8 cellular contexts compared by ENCODE assay signal in the genomic region with DNA sequence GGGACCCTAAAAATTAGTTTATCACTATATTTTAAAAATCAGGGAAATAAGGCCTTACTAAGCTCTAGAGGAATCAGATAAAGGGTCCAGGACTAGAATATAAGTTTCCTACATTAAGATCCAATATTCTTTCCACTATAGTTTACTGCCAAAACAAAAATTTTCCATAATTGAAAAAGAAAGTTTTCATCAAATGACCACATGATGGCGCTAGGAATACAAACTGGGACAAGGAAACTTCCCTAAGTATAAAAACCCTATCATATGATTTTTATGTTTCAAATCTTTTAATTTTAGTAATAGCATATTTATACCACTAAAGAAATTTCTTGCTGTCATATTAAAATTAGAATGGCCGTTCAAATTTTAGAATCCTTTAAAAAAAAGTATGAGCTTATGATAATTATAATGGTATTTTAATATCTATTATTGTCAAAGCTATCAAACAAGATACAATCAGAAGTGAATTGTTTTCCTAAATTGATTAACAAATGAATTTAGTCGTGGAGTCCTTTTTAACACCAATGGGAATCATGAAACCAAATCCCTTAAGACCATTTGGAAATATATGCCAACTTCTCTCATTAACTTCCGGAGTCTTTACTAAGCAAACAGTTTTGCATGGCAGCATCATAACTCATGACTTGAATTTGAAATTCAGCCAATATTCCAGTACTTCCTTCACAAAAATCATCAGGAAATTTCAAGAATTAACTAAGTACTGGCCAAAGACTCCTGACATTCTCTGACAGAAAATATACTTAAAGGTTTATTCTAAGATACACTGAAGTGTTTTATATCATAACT.
A peak's percentile ranks its signal among the peaks of the same experiment; 100 is the strongest.
DNase-seq lines count a peak whose midpoint lies in the region; ATAC-seq, FAIRE-seq and TF ChIP-seq lines count a peak whose summit lies in the region.

No MANE protein-coding gene starts in this region.

- TF ChIP-seq POLR2A in vagina (IDR thresholded peaks at IDR 0.05): no peak

- H3K9me3 ChIP-seq in lung (ENCODE audit: control insufficient read depth in 2 of 2, insufficient read depth in 1 of 2, low read length in 1 of 2) (no peaks in the 10 kb centered on the region), vagina (no peaks in the 10 kb centered on the region)

- peak; percentile 60 for FAIRE-seq in D721Med (lab: Jason Lieb, UNC)

- 10 to 13% methylated on average over 4 of the region's 4 CpGs for WGBS in lung, 2 donors

- ATAC-seq in lung (ENCODE audit: insufficient read depth, low FRiP score): peak; percentile 14
- ATAC-seq in activated CD4-positive, alpha-beta T cell treated with anti-CD3 and anti-CD28 coated beads for 36 hours: no peak

- TF ChIP-seq CTCF in D721Med (IDR thresholded peaks at IDR 0.05; ENCODE audit: insufficient read depth, missing control alignments): peak; percentile 68
- TF ChIP-seq CTCF in VCaP (conservative IDR thresholded peaks at IDR 0.05): peak; percentile 68
- no peak for TF ChIP-seq CTCF in lung (IDR thresholded peaks at IDR 0.05; ENCODE audit: control extremely low read depth, extremely low read depth)
- TF ChIP-seq CTCF in vagina (IDR thresholded peaks at IDR 0.05): peak in 1 of 3 experiments; percentile 14

- H3K9me3 Mint-ChIP-seq in activated naive CD4-positive, alpha-beta T cell treated with anti-CD3 and anti-CD28 coated beads for 36 hours: no peaks in the 10 kb centered on the region
- H3K9me3 Mint-ChIP-seq in activated CD4-positive, alpha-beta T cell treated with anti-CD3 and anti-CD28 coated beads for 36 hours (ENCODE audit: low read depth): no peaks in the 10 kb centered on the region

- no peaks in the 10 kb centered on the region for H3K27me3 ChIP-seq in lung (ENCODE audit: control insufficient read depth, insufficient read depth)
- no peaks in the 10 kb centered on the region for H3K27me3 ChIP-seq in vagina

- no peaks in the 10 kb centered on the region for H3K36me3 Mint-ChIP-seq in activated naive CD4-positive, alpha-beta T cell treated with anti-CD3 and anti-CD28 coated beads for 36 hours (ENCODE audit: low read depth)
- no peaks in the 10 kb centered on the region for H3K36me3 Mint-ChIP-seq in activated CD4-positive, alpha-beta T cell treated with anti-CD3 and anti-CD28 coated beads for 36 hours (ENCODE audit: low read depth)

- H3K27ac Mint-ChIP-seq in activated naive CD4-positive, alpha-beta T cell treated with anti-CD3 and anti-CD28 coated beads for 36 hours: no peak overlapping the region
- H3K27ac Mint-ChIP-seq in activated CD4-positive, alpha-beta T cell treated with anti-CD3 and anti-CD28 coated beads for 36 hours: no peak overlapping the region

- CTCF ChIA-PET in activated naive CD4-positive, alpha-beta T cell treated with anti-CD3 and anti-CD28 coated beads for 36 hours (lab: Charles Lee): interaction anchor here (0.5 to 3.0 kb wide), 8 partner anchors 10 to 71 kb away, joined by 3 to 14 read pairs (median 3); partner anchors contain the start of gene SCN1A
- CTCF ChIA-PET in activated CD4-positive, alpha-beta T cell treated with anti-CD3 and anti-CD28 coated beads for 36 hours (lab: Charles Lee): interaction anchor here (0.8 to 4.1 kb wide), 8 partner anchors 9 to 124 kb away, joined by 3 to 34 read pairs (median 4); partner anchors contain the start of gene SCN1A

- H3K4me1 ChIP-seq in lung (ENCODE audit: control insufficient read depth in 2 of 2, insufficient read depth in 2 of 2, low read length in 2 of 2) (no peaks in the 10 kb centered on the region), vagina (no peaks in the 10 kb centered on the region)

- no peaks in the 10 kb centered on the region for H3K36me3 ChIP-seq in lung (ENCODE audit: control insufficient read depth in 2 of 2, insufficient read depth in 2 of 2, low read length in 2 of 2)
- H3K36me3 ChIP-seq in vagina: no peaks in the 10 kb centered on the region

- H3K4me3 ChIP-seq in lung: no peak overlapping the region
- no peak overlapping the region for H3K4me3 ChIP-seq in vagina

- H3K4me1 Mint-ChIP-seq in activated naive CD4-positive, alpha-beta T cell treated with anti-CD3 and anti-CD28 coated beads for 36 hours (ENCODE audit: low read depth): no peaks in the 10 kb centered on the region
- no peaks in the 10 kb centered on the region for H3K4me1 Mint-ChIP-seq in activated CD4-positive, alpha-beta T cell treated with anti-CD3 and anti-CD28 coated beads for 36 hours

- intact Hi-C loops in activated naive CD4-positive, alpha-beta T cell treated with anti-CD3 and anti-CD28 coated beads for 36 hours (cut with micrococcal nuclease): loop anchor here (1.0 to 10.0 kb wide), 3 partner anchors 71 to 457 kb away; partner anchors contain the start of gene SCN1A
- intact Hi-C loops in activated CD4-positive, alpha-beta T cell treated with anti-CD3 and anti-CD28 coated beads for 36 hours (cut with DNase I, micrococcal nuclease): loop anchor here (1.0 to 2.0 kb wide), 2 partner anchors 71 to 123 kb away; partner anchors contain the start of gene SCN1A (in 2 of the 2)
- intact Hi-C loops in vagina (cut with DNase I): no loop called here

- H3K27me3 Mint-ChIP-seq in activated naive CD4-positive, alpha-beta T cell treated with anti-CD3 and anti-CD28 coated beads for 36 hours (ENCODE audit: low read depth): no peaks in the 10 kb centered on the region
- no peaks in the 10 kb centered on the region for H3K27me3 Mint-ChIP-seq in activated CD4-positive, alpha-beta T cell treated with anti-CD3 and anti-CD28 coated beads for 36 hours

- H3K27ac ChIP-seq in VCaP (no peak overlapping the region), lung (ENCODE audit: low read depth in 1 of 2, low read length in 1 of 2) (no peak overlapping the region), vagina (no peak overlapping the region)

- DNase-seq in D721Med (ENCODE audit: insufficient read length, low spot score): no peak
- peak; percentile 19 for DNase-seq in LoVo (ENCODE audit: low spot score)
- no peak for DNase-seq in lung (ENCODE audit: low spot score)
- DNase-seq in SIG-M5 (lab: John Stamatoyannopoulos, UW): no peak
- DNase-seq in activated naive CD4-positive, alpha-beta T cell treated with anti-CD3 and anti-CD28 coated beads for 36 hours: no peak
- no peak for DNase-seq in activated CD4-positive, alpha-beta T cell treated with anti-CD3 and anti-CD28 coated beads for 36 hours
- no peak for DNase-seq in vagina (ENCODE audit: extremely low spot score in 2 of 2)

- no peak overlapping the region for H3K4me3 Mint-ChIP-seq in activated naive CD4-positive, alpha-beta T cell treated with anti-CD3 and anti-CD28 coated beads for 36 hours
- H3K4me3 Mint-ChIP-seq in activated CD4-positive, alpha-beta T cell treated with anti-CD3 and anti-CD28 coated beads for 36 hours: no peak overlapping the region

- POLR2A ChIA-PET in activated CD4-positive, alpha-beta T cell treated with anti-CD3 and anti-CD28 coated beads for 36 hours (lab: Charles Lee): no interaction called here
